Comparison of ENCODE assay signal across 22 cellular contexts in the genomic region with DNA sequence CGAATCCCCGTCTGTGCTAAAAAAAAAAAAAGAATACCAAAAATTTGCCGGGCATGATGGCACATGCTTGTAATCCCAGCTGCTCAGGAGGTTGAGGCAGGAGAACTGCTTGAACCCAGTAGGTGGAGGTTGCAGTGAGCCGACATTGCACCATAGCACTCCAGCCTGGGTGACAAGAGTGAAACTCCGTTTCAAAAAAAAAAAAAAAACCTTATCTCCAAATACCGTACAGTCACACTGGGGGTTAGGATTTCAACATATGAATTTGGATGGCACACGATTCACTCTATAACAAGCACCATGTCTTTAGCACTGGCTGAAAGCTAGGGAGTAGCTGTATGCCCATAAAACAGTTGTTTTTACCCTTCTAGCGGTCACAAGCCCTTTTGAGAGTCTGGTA.
"Had no signal": no experiment of that assay in that cellular context is flagged by ENCODE, and none has a peak within 500 bp of the region (broad histone marks: within the 10 kb centered on the region; RNA-seq: fewer than 3 reads in every experiment).

No MANE protein-coding gene starts in this region.

- H3K27me3 ChIP-seq: colonic mucosa, dorsolateral prefrontal cortex, esophagus muscularis mucosa, gastrocnemius medialis, sigmoid colon, stomach, vagina had no signal

- H3K36me3 ChIP-seq: colonic mucosa, gastrocnemius medialis, sigmoid colon, vagina had no signal

- DNase-seq: activated CD4-positive, alpha-beta memory T cell treated with anti-CD3 and anti-CD28 coated beads for 36 hours; activated CD4-positive, alpha-beta T cell treated with anti-CD3 and anti-CD28 coated beads for 48 hours; activated effector memory CD4-positive, alpha-beta T cell treated with Interleukin-2 at 50 U/mL for 16 hours; activated naive CD4-positive, alpha-beta T cell treated with anti-CD3 and anti-CD28 coated beads for 36 hours; activated naive CD8-positive, alpha-beta T cell treated with anti-CD3 and anti-CD28 coated beads, Interleukin-2, amount 10 ng/mL, durations not matched to agents 7 days and 5 days; activated T-cell treated with anti-CD3 and anti-CD28 coated beads, Interleukin-2, amount 50 U/mL, for 72 hours; amygdala; colonic mucosa; dorsolateral prefrontal cortex; effector memory CD8-positive, alpha-beta T cell; gastrocnemius medialis; hypothalamus; left ventricle myocardium superior; mammary epithelial cell; midbrain; natural killer cell; sigmoid colon; stimulated activated CD4-positive, alpha-beta T cell treated with anti-CD3 and anti-CD28 coated beads, Interleukin-15, amount 100 ng/mL, for 24 hours; stomach had no signal

- H3K4me3 ChIP-seq: colonic mucosa, dorsolateral prefrontal cortex, esophagus muscularis mucosa, gastrocnemius medialis, sigmoid colon, smooth muscle cell, stomach, vagina had no signal

- H3K9me3 ChIP-seq: colonic mucosa, esophagus muscularis mucosa, gastrocnemius medialis, sigmoid colon, stomach, vagina had no signal

- H3K4me2 ChIP-seq: smooth muscle cell had no signal

- H3K27ac ChIP-seq: colonic mucosa, dorsolateral prefrontal cortex, esophagus muscularis mucosa, gastrocnemius medialis, sigmoid colon, stomach, vagina had no signal
